In genomic region chr1:64516301-64516700, GRCh38 we compare ENCODE assay signal across 23 cellular contexts. TPM values are rescaled to one million over a fixed set of nuclear protein-coding genes. Genes with fewer than 3 reads are reported as not detected.
DNase-seq lines count a peak whose midpoint lies in the region; ATAC-seq and TF ChIP-seq lines count a peak whose summit lies in the region.
"Had no signal": no experiment of that assay in that cellular context is flagged by ENCODE, and none has a peak within 500 bp of the region (broad histone marks: within the 10 kb centered on the region; RNA-seq: fewer than 3 reads in every experiment).

No MANE protein-coding gene starts in this region.

- no peak overlapping the region for H2BK12ac ChIP-seq in trophoblast cell (ENCODE audit: low read length)

- H3K4me1 ChIP-seq in trophoblast cell (ENCODE audit: control insufficient read depth in 1 of 2, insufficient read depth in 2 of 2, low read length in 2 of 2), result no peaks in the 10 kb centered on the region
- H3K4me1 ChIP-seq: SJSA1 had no signal

- no peak overlapping the region for H3K14ac ChIP-seq in trophoblast cell (ENCODE audit: low read length)

- H3K4me3 Mint-ChIP-seq in brain (peak overlapping the region in 3 of 5 experiments; percentile 4 to 18 (median 9)), nephron (peak overlapping the region in 1 of 3 experiments; percentile 22)
- no peak overlapping the region for H3K4me3 Mint-ChIP-seq in stimulated activated memory B cell treated with anti-CD40 and anti-IgM and Interleukin-4, amounts not matched to agents 10 μg/mL and 1 μg/mL and 100 μg/mL, for 72 hours
- H3K4me3 Mint-ChIP-seq: CD4-positive, alpha-beta memory T cell; memory B cell; T-helper 17 cell had no signal

- TF ChIP-seq CTCF in brain (conservative IDR thresholded peaks at IDR 0.05) (no peak), nephron (IDR thresholded peaks at IDR 0.05; ENCODE audit: unreplicated experiment in 3 of 3) (no peak)

- no peak overlapping the region for H4K12ac ChIP-seq in trophoblast cell (ENCODE audit: low read depth, low read length)

- H3K18ac ChIP-seq in trophoblast cell (ENCODE audit: low read length), result no peak overlapping the region

- ATAC-seq in GM21723 (IDR thresholded peaks at IDR 0.05; ENCODE audit: unreplicated experiment), result no peak
- ATAC-seq in stimulated activated memory B cell treated with anti-CD40 and anti-IgM and Interleukin-4, amounts not matched to agents 10 μg/mL and 1 μg/mL and 100 μg/mL, for 72 hours, result no peak
- ATAC-seq in activated CD4-positive, CD25-positive, alpha-beta regulatory T cell treated with anti-CD3 and anti-CD28 coated beads, Interleukin-2, amount 50 U/mL, for 24 hours, result no peak
- ATAC-seq: T-helper 17 cell had no signal

- no peak overlapping the region for H4K8ac ChIP-seq in trophoblast cell (ENCODE audit: low read depth, low read length)

- no peaks in the 10 kb centered on the region for H3K9me3 ChIP-seq in trophoblast cell (ENCODE audit: insufficient read depth, low read depth, low read length)
- H3K9me3 ChIP-seq: gastrocnemius medialis, SJSA1, suprapubic skin had no signal

- no peaks in the 10 kb centered on the region for H3K79me1 ChIP-seq in trophoblast cell (ENCODE audit: low read length)

- no peaks in the 10 kb centered on the region for H3K27me3 ChIP-seq in trophoblast cell (ENCODE audit: insufficient read depth, low read length)
- H3K27me3 ChIP-seq: gastrocnemius medialis, suprapubic skin had no signal

- H2AK5ac ChIP-seq in trophoblast cell (ENCODE audit: low read length), result no peak overlapping the region

- H3K36me3 Mint-ChIP-seq in brain (no peaks in the 10 kb centered on the region), nephron (ENCODE audit: low read depth) (no peaks in the 10 kb centered on the region)
- H3K36me3 Mint-ChIP-seq in stimulated activated memory B cell treated with anti-CD40 and anti-IgM and Interleukin-4, amounts not matched to agents 10 μg/mL and 1 μg/mL and 100 μg/mL, for 72 hours, result no peaks in the 10 kb centered on the region
- H3K36me3 Mint-ChIP-seq: CD4-positive, alpha-beta memory T cell; memory B cell had no signal

- H3K4me2 ChIP-seq in trophoblast cell (ENCODE audit: low read length), result no peak overlapping the region

- no peaks in the 10 kb centered on the region for H3K9me3 Mint-ChIP-seq in brain
- no peaks in the 10 kb centered on the region for H3K9me3 Mint-ChIP-seq in nephron
- H3K9me3 Mint-ChIP-seq in stimulated activated memory B cell treated with anti-CD40 and anti-IgM and Interleukin-4, amounts not matched to agents 10 μg/mL and 1 μg/mL and 100 μg/mL, for 72 hours, result no peaks in the 10 kb centered on the region
- H3K9me3 Mint-ChIP-seq: CD4-positive, alpha-beta memory T cell; memory B cell had no signal

- no peak overlapping the region for H4K91ac ChIP-seq in trophoblast cell (ENCODE audit: low read depth, low read length)

- H3K27me3 Mint-ChIP-seq in brain (no peaks in the 10 kb centered on the region), nephron (ENCODE audit: low read depth) (no peaks in the 10 kb centered on the region)
- H3K27me3 Mint-ChIP-seq in stimulated activated memory B cell treated with anti-CD40 and anti-IgM and Interleukin-4, amounts not matched to agents 10 μg/mL and 1 μg/mL and 100 μg/mL, for 72 hours, result no peaks in the 10 kb centered on the region
- H3K27me3 Mint-ChIP-seq: T-helper 17 cell had no signal

- WGBS in trophoblast cell (ENCODE audit: extremely low coverage, insufficient coverage, insufficient read length), result no CpG with 5 or more reads among the region's 7 CpGs

- no peak overlapping the region for H3K23ac ChIP-seq in trophoblast cell (ENCODE audit: low read length)

- H2BK5ac ChIP-seq in trophoblast cell (ENCODE audit: low read depth, low read length, poor library complexity), result no peak overlapping the region

- peak; percentile 81 for DNase-seq in ELR (ENCODE audit: low read depth)
- peak; percentile 74 for DNase-seq in NCI-H1694 treated with DMSO at 0.1 percent for 48 hours (lab: John Stamatoyannopoulos, UW)
- DNase-seq in trophoblast cell, result no peak
- DNase-seq: activated CD4-positive, alpha-beta T cell treated with anti-CD3 and anti-CD28 coated beads, Interleukin-2, amount 50 U/mL, for 48 hours; activated naive CD4-positive, alpha-beta T cell; CD4-positive, alpha-beta memory T cell; central memory CD4-positive, alpha-beta T cell; DMS53; gastrocnemius medialis; NCI-H1105; NCI-H526 treated with DMSO at 0.1 percent for 48 hours; nucleus accumbens; OCI-M1; retina; T-helper 17 cell had no signal

- no peak overlapping the region for H3K27ac ChIP-seq in trophoblast cell (ENCODE audit: low read depth, low read length)
- H3K27ac ChIP-seq: SJSA1, suprapubic skin had no signal

- H3K4me3 ChIP-seq in trophoblast cell (ENCODE audit: low read depth, low read length), result no peak overlapping the region
- H3K4me3 ChIP-seq: gastrocnemius medialis, SJSA1, suprapubic skin had no signal

- H2BK120ac ChIP-seq in trophoblast cell (ENCODE audit: insufficient read depth, low read length, poor library complexity), result no peak overlapping the region

- no peaks in the 10 kb centered on the region for H3K36me3 ChIP-seq in trophoblast cell (ENCODE audit: control insufficient read depth in 1 of 2, insufficient read depth in 2 of 2, low read length in 2 of 2)
- H3K36me3 ChIP-seq: gastrocnemius medialis, SJSA1, suprapubic skin had no signal

- no peak overlapping the region for H3K9ac ChIP-seq in trophoblast cell (ENCODE audit: low read length)

- H3K4me1 Mint-ChIP-seq in brain, result peaks cover 87% of the 10 kb centered on the region
- H3K4me1 Mint-ChIP-seq in nephron, result peaks cover 78% of the 10 kb centered on the region
- H3K4me1 Mint-ChIP-seq in stimulated activated memory B cell treated with anti-CD40 and anti-IgM and Interleukin-4, amounts not matched to agents 10 μg/mL and 1 μg/mL and 100 μg/mL, for 72 hours, result peaks cover 5% of the 10 kb centered on the region
- H3K4me1 Mint-ChIP-seq: CD4-positive, alpha-beta memory T cell; memory B cell had no signal

- H3K4ac ChIP-seq in trophoblast cell (ENCODE audit: low read depth, low read length), result no peak overlapping the region

- peak overlapping the region in 2 of 5 experiments; percentile 5 to 78 for H3K27ac Mint-ChIP-seq in brain
- peak overlapping the region; percentile 48 to 99 (median 97) for H3K27ac Mint-ChIP-seq in nephron
- no peak overlapping the region for H3K27ac Mint-ChIP-seq in stimulated activated memory B cell treated with anti-CD40 and anti-IgM and Interleukin-4, amounts not matched to agents 10 μg/mL and 1 μg/mL and 100 μg/mL, for 72 hours
- H3K27ac Mint-ChIP-seq: CD4-positive, alpha-beta memory T cell; memory B cell; T-helper 17 cell had no signal

- H2AFZ ChIP-seq in trophoblast cell (ENCODE audit: insufficient read depth, low read length, poor library complexity), result no peak overlapping the region

- no peaks in the 10 kb centered on the region for H3K79me2 ChIP-seq in trophoblast cell (ENCODE audit: control insufficient read depth, insufficient read depth, low read length, poor library complexity)

RNA-seq across cellular contexts. Expression of gene CACHD1, which starts 46.4 kb away (rescaled TPM):
- polyA plus RNA-seq in brain (ENCODE audit: insufficient read depth, low read depth, low replicate concordance), result 6.4 TPM
- 0.82 and 0.89 TPM in 2 replicates for polyA plus RNA-seq in trophoblast cell (2013)
- polyA plus RNA-seq: CD4-positive, alpha-beta memory T cell had no signal

Comparison
In these comparisons a context has a peak if more than half of its experiments do, and no peak if none do; other contexts are left out.
1. DNase-seq: peak in ELR (single experiment) and NCI-H1694 treated with DMSO at 0.1 percent for 48 hours (single experiment); none in trophoblast cell (0 of 2).